In the genomic region with DNA sequence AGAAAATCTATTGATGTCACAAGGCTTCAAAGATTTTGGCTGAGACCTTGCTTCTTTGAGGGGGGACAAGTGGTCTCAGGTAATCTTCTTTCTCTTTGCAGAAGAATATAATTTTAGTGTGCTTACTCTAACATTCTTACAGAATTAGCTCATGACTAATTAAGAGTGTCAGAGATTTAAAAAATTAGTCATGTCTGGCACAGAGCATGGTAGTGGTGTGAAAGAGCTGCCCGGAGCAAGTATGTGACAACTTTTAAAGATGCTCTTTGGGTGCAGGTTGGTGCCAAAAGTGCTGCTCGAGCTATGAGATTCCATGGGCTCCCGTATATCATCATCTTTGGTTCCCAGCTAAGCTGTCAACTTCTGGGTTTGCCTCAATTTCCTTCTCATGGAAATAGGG, we compare ENCODE assay signal across 30 cellular contexts. TPM values are rescaled to one million over a fixed set of nuclear protein-coding genes. Genes with fewer than 3 reads are reported as not detected.
"Had no signal": no experiment of that assay in that cellular context is flagged by ENCODE, and none has a peak within 500 bp of the region (broad histone marks: within the 10 kb centered on the region; RNA-seq: fewer than 3 reads in every experiment).

No MANE protein-coding gene starts in this region.

- H3K27ac ChIP-seq: left lung, lower lobe of right lung, neural progenitor cell, neutrophil, parathyroid adenoma, psoas muscle, right lobe of liver, tibial nerve, uterus had no signal

- H3K79me2 ChIP-seq: parathyroid adenoma had no signal

- H3K4me3 ChIP-seq: left lung, lower lobe of right lung, neural progenitor cell, psoas muscle, right lobe of liver, smooth muscle cell, tibial nerve, uterus had no signal

- H3K9me3 ChIP-seq: left lung, lower lobe of right lung, neutrophil, psoas muscle, right lobe of liver, tibial nerve, uterus had no signal

- H3K4me1 Mint-ChIP-seq: immature natural killer cell; natural killer cell; neural progenitor cell; stimulated activated naive CD8-positive, alpha-beta T cell treated with anti-CD3 and anti-CD28 coated beads, Interleukin-15, amount 100 ng/mL, for 72 hours had no signal

- H3K27ac Mint-ChIP-seq: immature natural killer cell; mesothelial cell of epicardium; naive B cell; natural killer cell; nephron progenitor cell; neural progenitor cell; stimulated activated memory B cell treated with anti-CD40 and anti-IgM and Interleukin-4, amounts not matched to agents 10 μg/mL and 1 μg/mL and 100 μg/mL, for 72 hours; stimulated activated naive CD8-positive, alpha-beta T cell treated with anti-CD3 and anti-CD28 coated beads, Interleukin-15, amount 100 ng/mL, for 72 hours; type B pancreatic cell had no signal

- H3K4me1 ChIP-seq: neural progenitor cell, parathyroid adenoma, psoas muscle, right lobe of liver, uterus had no signal

- H3K27me3 ChIP-seq: left lung, neural progenitor cell, neutrophil, right lobe of liver, tibial nerve, uterus had no signal

- H3K36me3 ChIP-seq: left lung, lower lobe of right lung, neural progenitor cell, neutrophil, right lobe of liver, tibial nerve, uterus had no signal

- H3K4me2 ChIP-seq: neural progenitor cell, smooth muscle cell had no signal

- H2AFZ ChIP-seq: neural progenitor cell, parathyroid adenoma had no signal

- H3K27me3 Mint-ChIP-seq: stimulated activated memory B cell treated with anti-CD40 and anti-IgM and Interleukin-4, amounts not matched to agents 10 μg/mL and 1 μg/mL and 100 μg/mL, for 72 hours had no signal

- H3K9me3 Mint-ChIP-seq: immature natural killer cell; mesothelial cell of epicardium; naive B cell; nephron progenitor cell; neural progenitor cell; stimulated activated memory B cell treated with anti-CD40 and anti-IgM and Interleukin-4, amounts not matched to agents 10 μg/mL and 1 μg/mL and 100 μg/mL, for 72 hours; stimulated activated naive CD8-positive, alpha-beta T cell treated with anti-CD3 and anti-CD28 coated beads, Interleukin-15, amount 100 ng/mL, for 72 hours; type B pancreatic cell had no signal

- H3K36me3 Mint-ChIP-seq: immature natural killer cell; mesothelial cell of epicardium; naive B cell; natural killer cell; neural progenitor cell; stimulated activated memory B cell treated with anti-CD40 and anti-IgM and Interleukin-4, amounts not matched to agents 10 μg/mL and 1 μg/mL and 100 μg/mL, for 72 hours; type B pancreatic cell had no signal

- ATAC-seq: left colon; left lung; natural killer cell; psoas muscle; stimulated activated memory B cell treated with anti-CD40 and anti-IgM and Interleukin-4, amounts not matched to agents 10 μg/mL and 1 μg/mL and 100 μg/mL, for 72 hours; stimulated activated naive CD8-positive, alpha-beta T cell treated with anti-CD3 and anti-CD28 coated beads, Interleukin-15, amount 100 ng/mL, for 72 hours had no signal

- H3K9ac ChIP-seq: neural progenitor cell, parathyroid adenoma had no signal

- DNase-seq: hypothalamus; immature natural killer cell; kidney; left colon; left lung; lower lobe of right lung; mammary epithelial cell; mesendoderm; naive B cell; natural killer cell; nephron progenitor cell; occipital lobe; psoas muscle; right lobe of liver; stimulated activated CD4-positive, alpha-beta T cell treated with anti-CD3 and anti-CD28 coated beads, Interleukin-1b, Interleukin-23, amount 100 ng/mL, for 48 hours; stimulated activated CD4-positive, alpha-beta T cell treated with anti-CD3 and anti-CD28 coated beads, Interleukin-2, amount 100 ng/mL, for 48 hours; stimulated activated CD4-positive, alpha-beta T cell treated with anti-CD3 and anti-CD28 coated beads, Interleukin-4, amount 100 ng/mL, for 4 hours; stimulated activated CD8-positive, alpha-beta memory T cell treated with anti-CD3 and anti-CD28 coated beads, Interleukin-4, amount 100 ng/mL, for 48 hours; stimulated activated naive CD4-positive, alpha-beta T cell treated with Interleukin-2 at 50 U/mL for 16 hours; stimulated activated naive CD8-positive, alpha-beta T cell treated with anti-CD3 and anti-CD28 coated beads, Interleukin-15, amount 100 ng/mL, for 72 hours; uterus had no signal

- H3K4me3 Mint-ChIP-seq: immature natural killer cell; mesothelial cell of epicardium; naive B cell; natural killer cell; nephron progenitor cell; neural progenitor cell; stimulated activated memory B cell treated with anti-CD40 and anti-IgM and Interleukin-4, amounts not matched to agents 10 μg/mL and 1 μg/mL and 100 μg/mL, for 72 hours; stimulated activated naive CD8-positive, alpha-beta T cell treated with anti-CD3 and anti-CD28 coated beads, Interleukin-15, amount 100 ng/mL, for 72 hours; type B pancreatic cell had no signal

RNA-seq across cellular contexts. Expression of a gene that starts 31.1 kb away (rescaled TPM):
- total RNA-seq: mesothelial cell of epicardium, natural killer cell, osteocyte, right lobe of liver, smooth muscle cell, uterus had no signal
- polyA plus RNA-seq: immature natural killer cell, smooth muscle cell had no signal

RNA-seq across cellular contexts. Expression of a gene that starts 34.1 kb away (rescaled TPM):
- total RNA-seq: natural killer cell, osteocyte had no signal
- polyA plus RNA-seq: immature natural killer cell, mammary epithelial cell had no signal
